ENCODE assay signal across 14 cellular contexts in the genomic region with DNA sequence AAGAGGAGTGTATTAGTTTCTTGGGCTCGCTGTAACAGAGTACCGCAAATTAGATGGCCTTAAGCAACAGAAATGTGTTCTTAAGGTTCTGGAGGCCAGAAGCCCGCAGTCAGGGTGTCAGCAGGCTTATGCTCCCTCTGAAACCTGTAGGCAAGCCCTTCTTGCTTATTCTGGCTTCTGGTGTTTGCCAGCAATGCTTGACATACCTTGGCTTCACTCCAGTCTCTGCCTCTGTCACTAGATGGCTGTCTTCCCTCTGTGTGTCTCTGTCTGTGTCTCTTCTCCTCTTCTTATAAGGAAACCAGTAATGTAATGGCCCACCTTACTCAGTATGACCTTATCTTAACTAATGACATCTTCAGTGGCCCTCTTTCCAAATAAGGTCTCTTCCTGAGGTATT.
DNase-seq lines count a peak whose midpoint lies in the region; ATAC-seq, FAIRE-seq and TF ChIP-seq lines count a peak whose summit lies in the region.
"Had no signal": no experiment of that assay in that cellular context is flagged by ENCODE, and none has a peak within 500 bp of the region (broad histone marks: within the 10 kb centered on the region; RNA-seq: fewer than 3 reads in every experiment).

No MANE protein-coding gene starts in this region.

- peak; percentile 71 for ATAC-seq in IMR-90 (ENCODE audit: low read depth)
- no peak for ATAC-seq in HG03469 (IDR thresholded peaks at IDR 0.05; ENCODE audit: unreplicated experiment)

- peaks cover 7% of the 10 kb centered on the region; the same call in 1 of the 2 replicates for H3K4me1 ChIP-seq in IMR-90 (ENCODE audit: control insufficient read depth, insufficient read depth, low read length)
- H3K4me1 ChIP-seq in astrocyte (ENCODE audit: insufficient read depth, low read length), result no peaks in the 10 kb centered on the region
- no peaks in the 10 kb centered on the region for H3K4me1 ChIP-seq in keratinocyte (ENCODE audit: control insufficient read depth, extremely low read depth, insufficient read depth, low read length)
- H3K4me1 ChIP-seq in smooth muscle cell (ENCODE audit: low read depth), result no peaks in the 10 kb centered on the region
- H3K4me1 ChIP-seq: SJCRH30, spleen had no signal

- H3K9me3 ChIP-seq in IMR-90 (ENCODE audit: control insufficient read depth, insufficient read depth, low read length) (no peaks in the 10 kb centered on the region), astrocyte (ENCODE audit: insufficient read depth, low read depth, low read length) (no peaks in the 10 kb centered on the region), keratinocyte (ENCODE audit: control insufficient read depth, low read depth, low read length) (no peaks in the 10 kb centered on the region), smooth muscle cell (replicated peaks; ENCODE audit: low read depth) (no peaks in the 10 kb centered on the region)
- H3K9me3 ChIP-seq: SJCRH30, spleen, tibial artery had no signal

- no peak overlapping the region for H3K56ac ChIP-seq in IMR-90 (ENCODE audit: extremely low read depth, insufficient read depth, low read length)

- BruUV-seq in IMR-90 (replicated peaks; lab: Mats Ljungman, UMichigan), result no TSS peak

- H3K79me2 ChIP-seq in astrocyte (ENCODE audit: insufficient read depth, low read length) (no peaks in the 10 kb centered on the region), keratinocyte (ENCODE audit: control insufficient read depth, insufficient read depth, low read length) (no peaks in the 10 kb centered on the region), smooth muscle cell (ENCODE audit: low read depth) (no peaks in the 10 kb centered on the region)

- no peak overlapping the region for H4K8ac ChIP-seq in IMR-90 (ENCODE audit: low read depth in 2 of 2, low read length in 2 of 2)

- H3F3A ChIP-seq in smooth muscle cell (ENCODE audit: low read depth), result no peaks in the 10 kb centered on the region

- CTCF ChIA-PET in AG04449 (lab: Yijun Ruan, JAX) (no interaction called here), IMR-90 (lab: Yijun Ruan, JAX) (interaction anchor here (1.6 kb wide), 1 partner anchor 14 kb away, joined by 7 read pairs; no protein-coding TSS in a partner anchor)

- H2BK5ac ChIP-seq in IMR-90 (ENCODE audit: low read depth, low read length, poor library complexity, severe bottlenecking), result no peak overlapping the region

- H2AFZ ChIP-seq in IMR-90 (replicated peaks; ENCODE audit: low read length, poor library complexity) (no peak overlapping the region), astrocyte (ENCODE audit: low read depth, low read length) (no peak overlapping the region), keratinocyte (ENCODE audit: control insufficient read depth, low read length) (no peak overlapping the region), smooth muscle cell (ENCODE audit: low read depth) (no peak overlapping the region)

- H3K23ac ChIP-seq in IMR-90 (ENCODE audit: low read depth, low read length), result no peak overlapping the region

- in situ Hi-C loops in IMR-90 (cut with MboI; ENCODE audit: low sequenced_read_pairs), result loop anchor here (10.0 kb wide), 1 partner anchor 369 kb away; no protein-coding TSS in a partner anchor

- H2AK5ac ChIP-seq in IMR-90 (ENCODE audit: low read depth, low read length), result no peak overlapping the region

- no peak overlapping the region for H3K9ac ChIP-seq in IMR-90 (ENCODE audit: low read depth, low read length)
- H3K9ac ChIP-seq in astrocyte (ENCODE audit: low read length), result no peak overlapping the region
- no peak overlapping the region for H3K9ac ChIP-seq in keratinocyte (ENCODE audit: control insufficient read depth, extremely low read depth, insufficient read depth, low read length)
- H3K9ac ChIP-seq in smooth muscle cell (ENCODE audit: low read depth), result no peak overlapping the region

- WGBS in IMR-90 (ENCODE audit: extremely low coverage in 2 of 2, insufficient read length in 1 of 2), 2 experiments, result no CpG with 5 or more reads among the region's 3 CpGs
- WGBS in smooth muscle cell (ENCODE audit: low lambda C conversion rate), result 89% methylated on average over 3 of the region's 3 CpGs

- H4K91ac ChIP-seq in IMR-90 (ENCODE audit: insufficient read depth, low read depth, low read length), result no peak overlapping the region

- H3K18ac ChIP-seq in IMR-90 (ENCODE audit: low read depth, low read length), result no peak overlapping the region

- no peak overlapping the region for H3K4ac ChIP-seq in IMR-90 (ENCODE audit: low read depth, low read length)

- DNase-seq in AG04449 (ENCODE audit: low read depth, low spot score) (peak; percentile 36), IMR-90 (peak; percentile 41), astrocyte (ENCODE audit: low read depth) (peak; percentile 55), keratinocyte (ENCODE audit: low read depth, low spot score) (no peak), smooth muscle cell (lab: John Stamatoyannopoulos, UW; ENCODE audit: unreplicated experiment) (no peak)
- DNase-seq in activated T-cell treated with anti-CD3 and anti-CD28 coated beads, Interleukin-2, amount 50 U/mL, for 48 hours, result no peak
- DNase-seq in stimulated activated naive CD4-positive, alpha-beta T cell treated with Interleukin-2 at 50 U/mL for 16 hours (lab: John Stamatoyannopoulos, UW), result no peak
- DNase-seq: activated naive CD4-positive, alpha-beta T cell treated with anti-CD3 and anti-CD28 coated beads for 36 hours; hippocampal formation; spleen; tibial artery had no signal

- no peak overlapping the region for H3K27ac Mint-ChIP-seq in astrocyte (ENCODE audit: unreplicated experiment)
- H3K27ac Mint-ChIP-seq: activated naive CD4-positive, alpha-beta T cell treated with anti-CD3 and anti-CD28 coated beads for 36 hours had no signal

- no peak overlapping the region for H2BK120ac ChIP-seq in IMR-90 (ENCODE audit: low read depth, low read length)

- H2BK15ac ChIP-seq in IMR-90 (ENCODE audit: low read depth, low read length), result no peak overlapping the region

- peaks cover 2% of the 10 kb centered on the region for H3K4me1 Mint-ChIP-seq in astrocyte (ENCODE audit: low read depth, unreplicated experiment)

- no peak for TF ChIP-seq CTCF in AG04449 (IDR thresholded peaks at IDR 0.05; ENCODE audit: insufficient read depth, low read length, missing control alignments)
- TF ChIP-seq CTCF in IMR-90 (conservative IDR thresholded peaks at IDR 0.05; ENCODE audit: low read depth, low read length), result no peak
- no peak for TF ChIP-seq CTCF in astrocyte (IDR thresholded peaks at IDR 0.05; ENCODE audit: insufficient read depth, low read depth, low read length)
- TF ChIP-seq CTCF in keratinocyte (optimal IDR thresholded peaks at IDR 0.05 in 1 of 3, IDR thresholded peaks at IDR 0.05 in 1 of 3, conservative IDR thresholded peaks at IDR 0.05 in 1 of 3; ENCODE audit: extremely low read depth in 1 of 3, insufficient read depth in 2 of 3, low read length in 3 of 3), result peak in 2 of 3 experiments; percentile 9 to 41
- no peak for TF ChIP-seq CTCF in smooth muscle cell (IDR thresholded peaks at IDR 0.05; ENCODE audit: borderline replicate concordance, insufficient read depth, poor library complexity, severe bottlenecking)

- no peak overlapping the region; the same call in 1 of the 2 replicates for H3K14ac ChIP-seq in IMR-90 (replicated peaks; ENCODE audit: low read depth, low read length)

- peaks cover 2% of the 10 kb centered on the region for H3K36me3 Mint-ChIP-seq in astrocyte (ENCODE audit: low read depth, unreplicated experiment)

- H3K4me3 ChIP-seq in AG04449 (ENCODE audit: low read depth, low read length) (no peak overlapping the region), IMR-90 (ENCODE audit: insufficient read depth, low read depth, low read length) (no peak overlapping the region), astrocyte (ENCODE audit: insufficient read depth, low read depth, low read length) (no peak overlapping the region), keratinocyte (ENCODE audit: control insufficient read depth in 2 of 3, extremely low read depth in 1 of 3, insufficient read depth in 2 of 3, low read depth in 1 of 3, low read length in 3 of 3) (no peak overlapping the region), smooth muscle cell (no peak overlapping the region)
- H3K4me3 ChIP-seq: SJCRH30, spleen, tibial artery had no signal

- no peak overlapping the region for H4K5ac ChIP-seq in IMR-90 (ENCODE audit: low read depth, low read length)

- no peaks in the 10 kb centered on the region for H3K9me3 Mint-ChIP-seq in astrocyte (ENCODE audit: unreplicated experiment)
- H3K9me3 Mint-ChIP-seq: activated naive CD4-positive, alpha-beta T cell treated with anti-CD3 and anti-CD28 coated beads for 36 hours had no signal

- H3K4me3 Mint-ChIP-seq in astrocyte (ENCODE audit: unreplicated experiment), result no peak overlapping the region
- H3K4me3 Mint-ChIP-seq: activated naive CD4-positive, alpha-beta T cell treated with anti-CD3 and anti-CD28 coated beads for 36 hours had no signal

- 0 out of 2 replicates have a peak overlapping the region, but pooled peaks have one; percentile 17 for H2BK20ac ChIP-seq in IMR-90 (ENCODE audit: low read depth, low read length)

- H3K27ac ChIP-seq in IMR-90 (ENCODE audit: insufficient read depth, low read length) (no peak overlapping the region), astrocyte (ENCODE audit: low read depth, low read length) (no peak overlapping the region), keratinocyte (ENCODE audit: control insufficient read depth, insufficient read depth, low read length) (no peak overlapping the region), smooth muscle cell (ENCODE audit: low read depth) (no peak overlapping the region)
- H3K27ac ChIP-seq: HL-60, SJCRH30, spleen, tibial artery had no signal

- H3K9me1 ChIP-seq in IMR-90 (ENCODE audit: insufficient read depth, low read length) (0 out of 2 replicates have a peak, but pooled peaks cover 6% of the 10 kb centered on the region), keratinocyte (ENCODE audit: control insufficient read depth, extremely low read depth, insufficient read depth, low read length) (no peaks in the 10 kb centered on the region)

- no peak for TF ChIP-seq POLR2A in IMR-90 (IDR thresholded peaks at IDR 0.05; ENCODE audit: low read depth, low read length)

- dilution Hi-C loops in IMR-90 (cut with HindIII; ENCODE audit: low sequenced_read_pairs, unreplicated experiment) (no loop called here), keratinocyte (cut with MboI; ENCODE audit: extremely low pct_ligation_motif_present, low sequenced_read_pairs) (no loop called here)

- H3K27me3 ChIP-seq in IMR-90 (ENCODE audit: control insufficient read depth, insufficient read depth, low read length) (no peaks in the 10 kb centered on the region), astrocyte (ENCODE audit: insufficient read depth, low read length) (no peaks in the 10 kb centered on the region), keratinocyte (ENCODE audit: control insufficient read depth, extremely low read depth, insufficient read depth, low read length) (no peaks in the 10 kb centered on the region), smooth muscle cell (ENCODE audit: low read depth) (no peaks in the 10 kb centered on the region)
- H3K27me3 ChIP-seq: SJCRH30, spleen, tibial artery had no signal

- 0 out of 2 replicates have a peak, but pooled peaks have one; percentile 13 for TF ChIP-seq RAD21 in IMR-90 (IDR thresholded peaks at IDR 0.05; ENCODE audit: low read length)

- FAIRE-seq in astrocyte (lab: Jason Lieb, UNC) (peak; percentile 47), keratinocyte (lab: Jason Lieb, UNC) (peak; percentile 34)

- H2AK9ac ChIP-seq in IMR-90 (replicated peaks; ENCODE audit: low read depth, low read length, poor library complexity), result no peak overlapping the region

- H3K4me2 ChIP-seq in IMR-90 (ENCODE audit: low read depth, low read length) (no peak overlapping the region), astrocyte (ENCODE audit: low read length) (no peak overlapping the region), keratinocyte (ENCODE audit: control insufficient read depth, extremely low read depth, insufficient read depth, low read depth, low read length) (no peak overlapping the region), smooth muscle cell (no peak overlapping the region)

- intact Hi-C loops in IMR-90 (cut with micrococcal nuclease), result no loop called here

- H3K79me1 ChIP-seq in IMR-90 (ENCODE audit: low read depth in 1 of 2, low read length in 2 of 2), result peaks cover 3 to 5% of the 10 kb centered on the region in 2 experiments; a peak in 2 of 4 replicates

- H3K27me3 Mint-ChIP-seq in astrocyte (ENCODE audit: low read depth, unreplicated experiment), result no peaks in the 10 kb centered on the region

- H4K20me1 ChIP-seq in IMR-90 (ENCODE audit: insufficient read depth, low read length), result no peaks in the 10 kb centered on the region
- H4K20me1 ChIP-seq in astrocyte (ENCODE audit: insufficient read depth, low read length), result no peaks in the 10 kb centered on the region
- H4K20me1 ChIP-seq in keratinocyte (ENCODE audit: control insufficient read depth, extremely low read depth, insufficient read depth, low read length), result no peaks in the 10 kb centered on the region
- no peaks in the 10 kb centered on the region for H4K20me1 ChIP-seq in smooth muscle cell (ENCODE audit: low read depth)

- POLR2A ChIA-PET in AG04449 (lab: Yijun Ruan, JAX) (no interaction called here), IMR-90 (lab: Charles Lee; ENCODE audit: unreplicated experiment) (no interaction called here)

- H3K36me3 ChIP-seq in IMR-90 (ENCODE audit: control insufficient read depth, insufficient read depth, low read length), result no peaks in the 10 kb centered on the region
- no peaks in the 10 kb centered on the region for H3K36me3 ChIP-seq in astrocyte (ENCODE audit: insufficient read depth, low read length)
- H3K36me3 ChIP-seq in keratinocyte (ENCODE audit: control insufficient read depth in 2 of 2, extremely low read depth in 1 of 2, insufficient read depth in 2 of 2, low read length in 2 of 2), result peaks cover 0 to 2% of the 10 kb centered on the region in 2 experiments
- H3K36me3 ChIP-seq in smooth muscle cell (ENCODE audit: low read depth), result no peaks in the 10 kb centered on the region
- H3K36me3 ChIP-seq: SJCRH30, tibial artery had no signal

Comparison
In these comparisons a context has a peak if more than half of its experiments do, and no peak if none do; other contexts are left out.
1. DNase-seq: peak in AG04449 (single experiment), IMR-90 (single experiment) and astrocyte (single experiment); none in keratinocyte (single experiment), activated T-cell treated with anti-CD3 and anti-CD28 coated beads, Interleukin-2, amount 50 U/mL, for 48 hours (0 of 2), smooth muscle cell (single experiment) and stimulated activated naive CD4-positive, alpha-beta T cell treated with Interleukin-2 at 50 U/mL for 16 hours (single experiment).
2. CTCF ChIP-seq: peak in keratinocyte (2 of 3); none in AG04449 (single experiment), IMR-90 (single experiment), astrocyte (single experiment) and smooth muscle cell (single experiment).